6 cellular contexts compared by ENCODE assay signal in the genomic region with DNA sequence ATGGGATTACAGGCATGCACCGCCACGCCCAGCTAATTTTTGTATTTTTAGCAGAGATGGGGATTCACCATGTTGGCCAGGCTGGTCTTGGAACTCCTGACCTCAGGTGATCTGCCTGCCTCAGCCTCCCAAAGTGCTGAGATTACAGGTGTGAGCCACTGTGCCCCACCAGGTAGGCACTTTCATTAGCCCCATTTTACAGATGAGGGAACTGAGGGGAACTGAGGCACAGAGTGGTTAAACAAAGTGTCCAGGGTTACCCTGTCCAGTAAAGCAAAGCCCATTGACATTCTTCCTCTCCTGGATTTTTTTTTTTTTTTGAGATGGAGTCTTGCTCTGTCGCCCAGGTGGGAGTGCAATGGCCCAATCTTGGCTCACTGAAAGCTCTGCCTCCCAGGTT. TPM values are rescaled to one million over a fixed set of nuclear protein-coding genes. Genes with fewer than 3 reads are reported as not detected.
DNase-seq lines count a peak whose midpoint lies in the region; ATAC-seq and TF ChIP-seq lines count a peak whose summit lies in the region.
"Not testable (repeated sequence)": the region's sequence is repeated elsewhere in the genome, so short reads cannot be mapped to it uniquely, and the experiment has no call there.

No MANE protein-coding gene starts in this region.

- H3K36me3 ChIP-seq in Karpas-422 (ENCODE audit: insufficient read depth, low read length); muscle layer of colon (ENCODE audit: insufficient read depth, low read length): not testable (repeated sequence)

- not testable (repeated sequence) for H3K4me3 ChIP-seq in Karpas-422 (ENCODE audit: low read length); muscle layer of colon (ENCODE audit: low read depth in 1 of 2, low read length in 2 of 2)

- not testable (repeated sequence) for H2AFZ ChIP-seq in Karpas-422 (ENCODE audit: low read length)

- H3K36me3 Mint-ChIP-seq in CD14-positive monocyte; activated CD8-positive, alpha-beta memory T cell treated with anti-CD3 and anti-CD28 coated beads, Interleukin-2, amount 10 ng/mL, durations not matched to agents 7 days and 5 days; stimulated activated memory B cell treated with anti-CD40 and anti-IgM and Interleukin-4, amounts not matched to agents 10 μg/mL and 1 μg/mL and 100 μg/mL, for 72 hours: not testable (repeated sequence)

- intact Hi-C loops in CD14-positive monocyte (cut with micrococcal nuclease), result loop anchor here in 1 of 2 donors (2.0 kb wide), 2 partner anchors 13 to 43 kb away; no protein-coding TSS in a partner anchor

- not testable (repeated sequence) for H3K4me3 Mint-ChIP-seq in CD14-positive monocyte; activated CD8-positive, alpha-beta memory T cell treated with anti-CD3 and anti-CD28 coated beads, Interleukin-2, amount 10 ng/mL, durations not matched to agents 7 days and 5 days; stimulated activated memory B cell treated with anti-CD40 and anti-IgM and Interleukin-4, amounts not matched to agents 10 μg/mL and 1 μg/mL and 100 μg/mL, for 72 hours

- H3K9me3 Mint-ChIP-seq in CD14-positive monocyte; activated CD8-positive, alpha-beta memory T cell treated with anti-CD3 and anti-CD28 coated beads, Interleukin-2, amount 10 ng/mL, durations not matched to agents 7 days and 5 days (ENCODE audit: low read depth); stimulated activated memory B cell treated with anti-CD40 and anti-IgM and Interleukin-4, amounts not matched to agents 10 μg/mL and 1 μg/mL and 100 μg/mL, for 72 hours: not testable (repeated sequence)

- H3K79me2 ChIP-seq in Karpas-422 (ENCODE audit: low read length), result not testable (repeated sequence)

- H3K4me1 ChIP-seq in Karpas-422 (ENCODE audit: low read length) (peaks cover 30% of the 10 kb centered on the region), muscle layer of colon (ENCODE audit: insufficient read depth, low read length) (peaks cover 25% of the 10 kb centered on the region)

- H3K9me3 ChIP-seq in Karpas-422 (ENCODE audit: low read length); muscle layer of colon (ENCODE audit: low read length): not testable (repeated sequence)

- H3K9ac ChIP-seq in Karpas-422 (ENCODE audit: low read length); muscle layer of colon (ENCODE audit: low read length): not testable (repeated sequence)

- not testable (repeated sequence) for DNase-seq in CD14-positive monocyte (ENCODE audit: low spot score); activated CD8-positive, alpha-beta memory T cell treated with anti-CD3 and anti-CD28 coated beads, Interleukin-2, amount 10 ng/mL, durations not matched to agents 7 days and 5 days; epithelial cell of prostate (ENCODE audit: low read depth, low spot score)
- peak; percentile 10 for DNase-seq in Karpas-422

- H3K27me3 Mint-ChIP-seq in CD14-positive monocyte (ENCODE audit: low read depth in 3 of 3); activated CD8-positive, alpha-beta memory T cell treated with anti-CD3 and anti-CD28 coated beads, Interleukin-2, amount 10 ng/mL, durations not matched to agents 7 days and 5 days; stimulated activated memory B cell treated with anti-CD40 and anti-IgM and Interleukin-4, amounts not matched to agents 10 μg/mL and 1 μg/mL and 100 μg/mL, for 72 hours: not testable (repeated sequence)

- not testable (repeated sequence) for H3K9me2 ChIP-seq in Karpas-422 (replicated peaks; ENCODE audit: insufficient read depth, low read length)

- CTCF ChIA-PET in activated CD8-positive, alpha-beta memory T cell treated with anti-CD3 and anti-CD28 coated beads, Interleukin-2, amount 10 ng/mL, durations not matched to agents 7 days and 5 days (lab: Charles Lee), result interaction anchor here (6.2 to 6.3 kb wide), 3 partner anchors 10 to 28 kb away, joined by 25 to 63 read pairs (median 58); no protein-coding TSS in a partner anchor

- not testable (repeated sequence) for TF ChIP-seq CTCF in CD14-positive monocyte (IDR thresholded peaks at IDR 0.05)

- peaks cover 81% of the 10 kb centered on the region for H3K4me1 Mint-ChIP-seq in CD14-positive monocyte
- H3K4me1 Mint-ChIP-seq in activated CD8-positive, alpha-beta memory T cell treated with anti-CD3 and anti-CD28 coated beads, Interleukin-2, amount 10 ng/mL, durations not matched to agents 7 days and 5 days, result peaks cover 83% of the 10 kb centered on the region
- peaks cover 92% of the 10 kb centered on the region for H3K4me1 Mint-ChIP-seq in stimulated activated memory B cell treated with anti-CD40 and anti-IgM and Interleukin-4, amounts not matched to agents 10 μg/mL and 1 μg/mL and 100 μg/mL, for 72 hours

- not testable (repeated sequence) for H4K20me1 ChIP-seq in Karpas-422 (ENCODE audit: insufficient read depth, low read depth, low read length)

- not testable (repeated sequence) for H3K4me2 ChIP-seq in Karpas-422 (ENCODE audit: low read depth, low read length, poor library complexity, severe bottlenecking)

- H3K27ac Mint-ChIP-seq in CD14-positive monocyte, result peak overlapping the region; percentile 78 to 98 (median 96)
- H3K27ac Mint-ChIP-seq in activated CD8-positive, alpha-beta memory T cell treated with anti-CD3 and anti-CD28 coated beads, Interleukin-2, amount 10 ng/mL, durations not matched to agents 7 days and 5 days, result peak overlapping the region; percentile 73
- peak overlapping the region; percentile 96 for H3K27ac Mint-ChIP-seq in stimulated activated memory B cell treated with anti-CD40 and anti-IgM and Interleukin-4, amounts not matched to agents 10 μg/mL and 1 μg/mL and 100 μg/mL, for 72 hours

- not testable (repeated sequence) for H3K27me3 ChIP-seq in Karpas-422 (ENCODE audit: low read length); muscle layer of colon (ENCODE audit: control insufficient read depth in 1 of 2, insufficient read depth in 2 of 2, low read length in 2 of 2)

- ATAC-seq in activated CD8-positive, alpha-beta memory T cell treated with anti-CD3 and anti-CD28 coated beads, Interleukin-2, amount 10 ng/mL, durations not matched to agents 7 days and 5 days; stimulated activated memory B cell treated with anti-CD40 and anti-IgM and Interleukin-4, amounts not matched to agents 10 μg/mL and 1 μg/mL and 100 μg/mL, for 72 hours: not testable (repeated sequence)

- H3K27ac ChIP-seq in Karpas-422 (ENCODE audit: low read length), result not testable (repeated sequence)
- H3K27ac ChIP-seq in epithelial cell of prostate, result peak overlapping the region; percentile 100
- peak overlapping the region; percentile 23 for H3K27ac ChIP-seq in muscle layer of colon (ENCODE audit: low read depth, low read length)

RNA-seq across cellular contexts. Expression of a gene that starts 15.9 kb away (rescaled TPM):
- 100 to 1,000 TPM; 355 to 601 TPM for polyA plus RNA-seq in CD14-positive monocyte
- total RNA-seq in Karpas-422 (2014; rRNA removed; shearing (Covaris generic); ENCODE audit: low replicate concordance), result 7.3 and 15.9 TPM in 2 replicates
- 100 to 1,000 TPM; 148 to 209 TPM for total RNA-seq in activated CD8-positive, alpha-beta memory T cell treated with anti-CD3 and anti-CD28 coated beads, Interleukin-2, amount 10 ng/mL, durations not matched to agents 7 days and 5 days

RNA-seq across cellular contexts. Expression of a gene that starts 16.0 kb away (rescaled TPM):
- polyA plus RNA-seq in CD14-positive monocyte, result 100 to 1,000 TPM; 158 to 172 TPM
- 47.0 and 103 TPM in 2 replicates for total RNA-seq in Karpas-422 (2014; rRNA removed; shearing (Covaris generic); ENCODE audit: low replicate concordance)
- total RNA-seq in activated CD8-positive, alpha-beta memory T cell treated with anti-CD3 and anti-CD28 coated beads, Interleukin-2, amount 10 ng/mL, durations not matched to agents 7 days and 5 days, result 10 to 100 TPM; 58.6 to 70.1 TPM

RNA-seq across cellular contexts. Expression of a gene that starts 48.1 kb away (rescaled TPM):
- polyA plus RNA-seq in CD14-positive monocyte, result 1 to 10 TPM; 1.1 to 2.2 TPM
- 28.0 and 76.4 TPM in 2 replicates for total RNA-seq in Karpas-422 (2014; rRNA removed; shearing (Covaris generic); ENCODE audit: low replicate concordance)
- total RNA-seq in activated CD8-positive, alpha-beta memory T cell treated with anti-CD3 and anti-CD28 coated beads, Interleukin-2, amount 10 ng/mL, durations not matched to agents 7 days and 5 days, result 10 to 100 TPM; 82.2 to 96.0 TPM

RNA-seq across cellular contexts. Expression of a gene that starts 49.6 kb away (rescaled TPM):
- 10 to 100 TPM; 14.5 TPM for polyA plus RNA-seq in CD14-positive monocyte
- 35.9 and 69.7 TPM in 2 replicates for total RNA-seq in Karpas-422 (2014; rRNA removed; shearing (Covaris generic); ENCODE audit: low replicate concordance)
- total RNA-seq in activated CD8-positive, alpha-beta memory T cell treated with anti-CD3 and anti-CD28 coated beads, Interleukin-2, amount 10 ng/mL, durations not matched to agents 7 days and 5 days, result 10 to 100 TPM; 43.2 to 50.2 TPM
